In genomic region chr11:63023415-63023814, GRCh38 we compare ENCODE assay signal across 1 cellular context.
TF ChIP-seq lines count a peak whose summit lies in the region.

No MANE protein-coding gene starts in this region.

TF ChIP-seq in SK-N-SH treated with all-trans-retinoic acid at 6 μM for 48 hours, 23 proteins besides CTCF, POLR2A, EP300 and RAD21 (continued from another document):
- TF ChIP-seq POU6F1 (CRISPR knock-in tag; IDR thresholded peaks at IDR 0.05; ENCODE audit: borderline replicate concordance, low read depth) (no peak), PPARA (CRISPR knock-in tag; IDR thresholded peaks at IDR 0.05; ENCODE audit: borderline replicate concordance) (no peak)
TF ChIP-seq in SK-N-SH treated with all-trans-retinoic acid at 6 μM for 48 hours: peak in this region for 1.
